In the genomic region with DNA sequence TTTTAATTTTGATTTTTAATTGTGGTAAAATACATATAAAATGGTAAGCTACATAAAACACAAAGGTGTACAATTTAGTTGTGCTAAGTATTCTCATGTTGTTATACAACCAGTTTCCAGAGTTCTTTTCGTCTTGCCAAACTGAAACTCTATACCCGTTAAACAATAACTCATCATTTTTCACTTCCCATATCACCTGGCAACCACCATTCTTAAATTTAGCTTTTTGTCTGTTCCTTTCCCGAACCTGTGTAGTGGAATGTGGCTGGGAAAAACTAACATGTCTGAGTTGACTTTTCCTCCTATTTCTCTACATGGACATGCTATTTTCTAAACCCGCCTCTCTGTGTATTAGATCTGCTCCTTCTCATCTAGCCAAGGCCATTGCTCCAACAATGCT, we compare ENCODE assay signal across 1 cellular context.
TF ChIP-seq lines count a peak whose summit lies in the region.

No MANE protein-coding gene starts in this region.

TF ChIP-seq in IMR-90, 13 proteins besides CTCF, POLR2A, EP300 and RAD21:
- TF ChIP-seq, protein P1, sequence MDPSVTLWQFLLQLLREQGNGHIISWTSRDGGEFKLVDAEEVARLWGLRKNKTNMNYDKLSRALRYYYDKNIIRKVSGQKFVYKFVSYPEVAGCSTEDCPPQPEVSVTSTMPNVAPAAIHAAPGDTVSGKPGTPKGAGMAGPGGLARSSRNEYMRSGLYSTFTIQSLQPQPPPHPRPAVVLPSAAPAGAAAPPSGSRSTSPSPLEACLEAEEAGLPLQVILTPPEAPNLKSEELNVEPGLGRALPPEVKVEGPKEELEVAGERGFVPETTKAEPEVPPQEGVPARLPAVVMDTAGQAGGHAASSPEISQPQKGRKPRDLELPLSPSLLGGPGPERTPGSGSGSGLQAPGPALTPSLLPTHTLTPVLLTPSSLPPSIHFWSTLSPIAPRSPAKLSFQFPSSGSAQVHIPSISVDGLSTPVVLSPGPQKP (IDR thresholded peaks at IDR 0.05; ENCODE audit: borderline replicate concordance, low read depth, low read length), result no peak
- TF ChIP-seq CHD1 (IDR thresholded peaks at IDR 0.05; ENCODE audit: low read depth, low read length), result no peak
- no peak for TF ChIP-seq FOS (IDR thresholded peaks at IDR 0.05; ENCODE audit: low read depth, low read length)
- no peak for TF ChIP-seq MAFK (IDR thresholded peaks at IDR 0.05; ENCODE audit: low read depth, low read length)
- TF ChIP-seq MXI1 (IDR thresholded peaks at IDR 0.05; ENCODE audit: borderline replicate concordance, low read depth, low read length), result no peak
- TF ChIP-seq MAZ (IDR thresholded peaks at IDR 0.05; ENCODE audit: borderline replicate concordance, low read depth, low read length), result no peak
- no peak for TF ChIP-seq CEBPB (IDR thresholded peaks at IDR 0.05; ENCODE audit: low read depth, low read length)
- no peak for TF ChIP-seq BHLHE40 (IDR thresholded peaks at IDR 0.05; ENCODE audit: low read depth, low read length)
- TF ChIP-seq, protein P2, sequence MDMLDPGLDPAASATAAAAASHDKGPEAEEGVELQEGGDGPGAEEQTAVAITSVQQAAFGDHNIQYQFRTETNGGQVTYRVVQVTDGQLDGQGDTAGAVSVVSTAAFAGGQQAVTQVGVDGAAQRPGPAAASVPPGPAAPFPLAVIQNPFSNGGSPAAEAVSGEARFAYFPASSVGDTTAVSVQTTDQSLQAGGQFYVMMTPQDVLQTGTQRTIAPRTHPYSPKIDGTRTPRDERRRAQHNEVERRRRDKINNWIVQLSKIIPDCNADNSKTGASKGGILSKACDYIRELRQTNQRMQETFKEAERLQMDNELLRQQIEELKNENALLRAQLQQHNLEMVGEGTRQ (IDR thresholded peaks at IDR 0.05; ENCODE audit: low read depth, low read length), result no peak
- no peak for TF ChIP-seq NFE2L2 (IDR thresholded peaks at IDR 0.05; ENCODE audit: low read depth, low read length)
- no peak for TF ChIP-seq RCOR1 (IDR thresholded peaks at IDR 0.05; ENCODE audit: insufficient replicate concordance, low read length)
- TF ChIP-seq SMC3 (IDR thresholded peaks at IDR 0.05; ENCODE audit: low read depth, low read length), result no peak
- TF ChIP-seq RFX5 (IDR thresholded peaks at IDR 0.05; ENCODE audit: low read depth, low read length), result no peak
